31 cellular contexts compared by ENCODE assay signal in the genomic region with DNA sequence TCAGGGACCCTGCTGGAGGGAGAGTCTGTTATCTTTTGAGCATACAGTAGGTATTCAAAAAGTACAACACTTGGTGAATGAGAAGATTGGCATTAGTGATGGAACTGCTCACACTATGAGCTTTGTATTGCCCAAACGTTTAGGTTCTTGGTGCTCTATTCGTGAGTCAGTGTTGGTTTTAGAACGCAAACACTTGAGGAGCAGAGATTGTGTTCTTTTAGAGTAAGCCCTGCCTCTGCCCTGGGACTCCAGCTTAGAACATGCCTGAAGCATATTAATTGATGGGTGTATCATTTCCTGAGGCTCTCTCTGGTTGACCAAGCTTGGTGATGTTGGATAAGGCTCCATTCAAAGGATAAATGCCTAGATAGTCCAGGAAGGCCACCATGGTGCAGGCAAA. TPM values are rescaled to one million over a fixed set of nuclear protein-coding genes. Genes with fewer than 3 reads are reported as not detected.
"Had no signal": no experiment of that assay in that cellular context is flagged by ENCODE, and none has a peak within 500 bp of the region (broad histone marks: within the 10 kb centered on the region; RNA-seq: fewer than 3 reads in every experiment).

No MANE protein-coding gene starts in this region.

- H3K36me3 Mint-ChIP-seq: activated CD8-positive, alpha-beta memory T cell treated with anti-CD3 and anti-CD28 coated beads, Interleukin-2, amount 10 ng/mL, durations not matched to agents 7 days and 5 days; activated naive CD8-positive, alpha-beta T cell treated with anti-CD3 and anti-CD28 coated beads for 36 hours; T-cell had no signal

- H3K9me3 Mint-ChIP-seq: activated naive CD8-positive, alpha-beta T cell treated with anti-CD3 and anti-CD28 coated beads for 36 hours; T-cell had no signal

- H3K9me3 ChIP-seq: ascending aorta, SJCRH30 had no signal

- H3K4me1 Mint-ChIP-seq: activated CD4-positive, alpha-beta memory T cell treated with anti-CD3 and anti-CD28 coated beads, Interleukin-2, amount 10 ng/mL, durations not matched to agents 7 days and 5 days; activated CD8-positive, alpha-beta memory T cell treated with anti-CD3 and anti-CD28 coated beads, Interleukin-2, amount 10 ng/mL, durations not matched to agents 7 days and 5 days; activated naive CD8-positive, alpha-beta T cell treated with anti-CD3 and anti-CD28 coated beads for 36 hours; T-cell; T-helper 17 cell had no signal

- DNase-seq: activated CD4-positive, alpha-beta memory T cell treated with anti-CD3 and anti-CD28 coated beads, Interleukin-2, amount 10 ng/mL, durations not matched to agents 7 days and 5 days; activated CD4-positive, alpha-beta T cell treated with anti-CD3 and anti-CD28 coated beads for 1 hour; activated CD4-positive, alpha-beta T cell treated with anti-CD3 and anti-CD28 coated beads for 48 hours; activated CD4-positive, CD25-positive, alpha-beta regulatory T cell; activated CD8-positive, alpha-beta memory T cell treated with anti-CD3 and anti-CD28 coated beads for 24 hours; activated CD8-positive, alpha-beta memory T cell treated with anti-CD3 and anti-CD28 coated beads, Interleukin-2, amount 10 ng/mL, durations not matched to agents 7 days and 5 days; activated CD8-positive, alpha-beta memory T cell treated with anti-CD3 and anti-CD28 coated beads, Interleukin-2, amount 50 U/mL, for 48 hours; activated effector memory CD4-positive, alpha-beta T cell treated with Interleukin-2 at 50 U/mL for 16 hours; activated naive CD4-positive, alpha-beta T cell treated with anti-CD3 and anti-CD28 coated beads, Interleukin-2, amount 50 U/mL, for 16 hours; activated naive CD8-positive, alpha-beta T cell treated with anti-CD3 and anti-CD28 coated beads for 36 hours; activated T-cell treated with anti-CD3 and anti-CD28 coated beads, Interleukin-2, amount 50 U/mL, for 48 hours; amygdala; cerebellar nuclear complex; NCI-H1105; NCI-H1417 treated with DMSO at 0.1 percent for 48 hours; NCI-H187 treated with DMSO at 0.1 percent for 48 hours; NCI-H2081 treated with DMSO at 0.1 percent for 48 hours; NCI-H345; NCI-H524 treated with DMSO at 0.1 percent for 48 hours; RPMI8226; SJCRH30; T-cell; T-helper 17 cell; WERI-Rb-1 had no signal

- H3K27me3 ChIP-seq: ascending aorta, SJCRH30 had no signal

- H3K4me1 ChIP-seq: ascending aorta, SJCRH30 had no signal

- H3K4me3 Mint-ChIP-seq: activated CD4-positive, alpha-beta memory T cell treated with anti-CD3 and anti-CD28 coated beads, Interleukin-2, amount 10 ng/mL, durations not matched to agents 7 days and 5 days; activated CD8-positive, alpha-beta memory T cell treated with anti-CD3 and anti-CD28 coated beads, Interleukin-2, amount 10 ng/mL, durations not matched to agents 7 days and 5 days; activated naive CD8-positive, alpha-beta T cell treated with anti-CD3 and anti-CD28 coated beads for 36 hours; T-cell; T-helper 17 cell had no signal

- H3K4me3 ChIP-seq: ascending aorta, SJCRH30, SK-N-MC had no signal

- ATAC-seq: activated CD8-positive, alpha-beta memory T cell treated with anti-CD3 and anti-CD28 coated beads, Interleukin-2, amount 10 ng/mL, durations not matched to agents 7 days and 5 days; Panc1; Right ventricle myocardium inferior; T-cell; T-helper 17 cell had no signal

- H3K27me3 Mint-ChIP-seq: activated CD8-positive, alpha-beta memory T cell treated with anti-CD3 and anti-CD28 coated beads, Interleukin-2, amount 10 ng/mL, durations not matched to agents 7 days and 5 days had no signal

- H3K36me3 ChIP-seq: ascending aorta, SJCRH30, WERI-Rb-1 had no signal

- H3K27ac Mint-ChIP-seq: activated CD4-positive, alpha-beta memory T cell treated with anti-CD3 and anti-CD28 coated beads, Interleukin-2, amount 10 ng/mL, durations not matched to agents 7 days and 5 days; activated CD8-positive, alpha-beta memory T cell treated with anti-CD3 and anti-CD28 coated beads, Interleukin-2, amount 10 ng/mL, durations not matched to agents 7 days and 5 days; activated naive CD8-positive, alpha-beta T cell treated with anti-CD3 and anti-CD28 coated beads for 36 hours; T-cell; T-helper 17 cell had no signal

- H3K27ac ChIP-seq: ascending aorta, SJCRH30, SK-N-MC, WERI-Rb-1 had no signal

RNA-seq across cellular contexts. Expression of a gene that starts 10.8 kb away (rescaled TPM):
- total RNA-seq: activated CD4-positive, alpha-beta memory T cell treated with anti-CD3 and anti-CD28 coated beads, Interleukin-2, amount 10 ng/mL, durations not matched to agents 7 days and 5 days; activated CD8-positive, alpha-beta memory T cell treated with anti-CD3 and anti-CD28 coated beads, Interleukin-2, amount 10 ng/mL, durations not matched to agents 7 days and 5 days; activated naive CD8-positive, alpha-beta T cell treated with anti-CD3 and anti-CD28 coated beads for 36 hours; ascending aorta; cardiac septum; M059J; NCI-H460; Right ventricle myocardium inferior; SJCRH30; T-cell; T-helper 17 cell had no signal
